ENCODE assay signal across 1 cellular context in the genomic region with DNA sequence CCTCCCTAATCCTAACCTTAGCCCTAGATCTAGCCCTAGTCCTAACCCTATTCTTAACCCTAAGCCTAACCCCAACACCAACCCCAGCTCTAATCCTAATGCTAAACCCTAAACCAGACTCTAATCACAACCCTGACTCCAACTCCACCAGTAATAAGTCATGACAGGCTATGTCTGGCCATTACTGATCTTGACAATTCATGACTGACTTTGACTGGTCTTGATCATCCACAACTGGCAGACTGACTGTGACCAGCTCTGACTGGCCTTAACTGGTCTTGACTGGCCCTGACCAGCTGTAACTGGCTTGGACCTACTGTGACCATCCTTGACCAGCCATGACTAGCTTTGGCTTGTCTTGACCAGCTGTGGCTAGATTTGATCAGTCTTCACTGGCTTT.
TF ChIP-seq lines count a peak whose summit lies in the region.

No MANE protein-coding gene starts in this region.

TF ChIP-seq in GM12878, 131 proteins besides CTCF, POLR2A, EP300 and RAD21 (continued from another document):
- TF ChIP-seq HSF1 (IDR thresholded peaks at IDR 0.05; ENCODE audit: low read depth, low read length) (no peak), ETV6 (conservative IDR thresholded peaks at IDR 0.05 in 1 of 2, IDR thresholded peaks at IDR 0.05 in 1 of 2; ENCODE audit: borderline replicate concordance in 1 of 2, low read depth in 1 of 2) (no peak), YBX1 (IDR thresholded peaks at IDR 0.05) (no peak)
